Comparison of ENCODE assay signal across 17 cellular contexts in genomic region chr21:38280446-38280845, GRCh38. TPM values are rescaled to one million over a fixed set of nuclear protein-coding genes. Genes with fewer than 3 reads are reported as not detected.
A peak's percentile ranks its signal among the peaks of the same experiment; 100 is the strongest.
DNase-seq lines count a peak whose midpoint lies in the region; ATAC-seq, FAIRE-seq and TF ChIP-seq lines count a peak whose summit lies in the region.
"Had no signal": no experiment of that assay in that cellular context is flagged by ENCODE, and none has a peak within 500 bp of the region (broad histone marks: within the 10 kb centered on the region; RNA-seq: fewer than 3 reads in every experiment).

No MANE protein-coding gene starts in this region.

- no peaks in the 10 kb centered on the region for H3K27me3 ChIP-seq in RWPE2 (ENCODE audit: insufficient read depth, poor library complexity, severe bottlenecking)
- no peaks in the 10 kb centered on the region for H3K27me3 ChIP-seq in mesenchymal stem cell (ENCODE audit: control insufficient read depth in 1 of 2, insufficient read depth in 1 of 2, low read length in 2 of 2)
- H3K27me3 ChIP-seq in MM.1S (replicated peaks; ENCODE audit: insufficient read depth, low read length), result no peaks in the 10 kb centered on the region

- no peak for FAIRE-seq in GM12891 (lab: Jason Lieb, UNC)
- FAIRE-seq: G401.6, GM18507, GM19239 had no signal

- H3K4me3 ChIP-seq in RWPE2 (ENCODE audit: severe bottlenecking) (no peak overlapping the region), epithelial cell of proximal tubule (ENCODE audit: low read depth, low read length) (peak overlapping the region; percentile 0), mesenchymal stem cell (ENCODE audit: insufficient read depth in 1 of 2, low read depth in 1 of 2, low read length in 2 of 2) (no peak overlapping the region), MM.1S (ENCODE audit: low read length) (no peak overlapping the region)

- no peak overlapping the region for H3K23ac ChIP-seq in mesenchymal stem cell (ENCODE audit: low read length in 2 of 2)

- no peak for DNase-seq in RWPE2 (ENCODE audit: low spot score)
- DNase-seq in epithelial cell of proximal tubule (ENCODE audit: low read depth), result no peak
- no peak for DNase-seq in mesenchymal stem cell
- no peak for DNase-seq in MM.1S
- no peak for DNase-seq in activated effector memory CD4-positive, alpha-beta T cell treated with anti-CD3 and anti-CD28 coated beads, Interleukin-2, amount 50 U/mL, for 16 hours
- no peak for DNase-seq in GM12891 (ENCODE audit: insufficient read length, low spot score)
- DNase-seq: C1 segment of cervical spinal cord; CD8-positive, alpha-beta memory T cell; Kasumi-1; NCI-H1417 treated with DMSO at 0.1 percent for 48 hours; NCI-H187; NCI-H446; Right ventricle myocardium superior had no signal

- no peak for ATAC-seq in RWPE2 (ENCODE audit: low read depth)
- no peak for ATAC-seq in GM19455 (IDR thresholded peaks at IDR 0.05; ENCODE audit: unreplicated experiment)

- H2AK5ac ChIP-seq in mesenchymal stem cell (ENCODE audit: low read length, severe bottlenecking), result peak overlapping the region; percentile 89

- TF ChIP-seq POLR2A in GM12891 (IDR thresholded peaks at IDR 0.05; ENCODE audit: low read depth, low read length), result no peak

- no peak overlapping the region for H3K14ac ChIP-seq in mesenchymal stem cell (ENCODE audit: low read length in 2 of 2)

- no peaks in the 10 kb centered on the region for H4K20me1 ChIP-seq in MM.1S (ENCODE audit: insufficient read depth, low read length)

- TF ChIP-seq CTCF in RWPE2 (IDR thresholded peaks at IDR 0.05; ENCODE audit: poor library complexity, severe bottlenecking) (no peak), epithelial cell of proximal tubule (conservative IDR thresholded peaks at IDR 0.05; ENCODE audit: low read depth, low read length) (no peak), MM.1S (IDR thresholded peaks at IDR 0.05; ENCODE audit: low read length) (no peak)

- H3K4me1 ChIP-seq in RWPE2 (ENCODE audit: insufficient read depth, poor library complexity, severe bottlenecking) (peaks cover 39% of the 10 kb centered on the region), mesenchymal stem cell (ENCODE audit: control insufficient read depth, insufficient read depth, low read depth, low read length) (peaks cover 8% of the 10 kb centered on the region), MM.1S (ENCODE audit: low read length) (no peaks in the 10 kb centered on the region)

- no peak overlapping the region for H2BK5ac ChIP-seq in mesenchymal stem cell (ENCODE audit: low read depth, low read length, poor library complexity, severe bottlenecking)

- H3K79me2 ChIP-seq in MM.1S (ENCODE audit: low read length), result no peaks in the 10 kb centered on the region

- no peak overlapping the region for H3K4me2 ChIP-seq in mesenchymal stem cell (ENCODE audit: low read length, poor library complexity, severe bottlenecking)
- no peak overlapping the region for H3K4me2 ChIP-seq in MM.1S (ENCODE audit: low read depth, low read length)

- no peaks in the 10 kb centered on the region for H3K79me1 ChIP-seq in mesenchymal stem cell (replicated peaks; ENCODE audit: low read length, poor library complexity, severe bottlenecking)

- H3K9me3 ChIP-seq in RWPE2 (ENCODE audit: severe bottlenecking), result peaks cover 3% of the 10 kb centered on the region
- H3K9me3 ChIP-seq in mesenchymal stem cell (ENCODE audit: control insufficient read depth, low read length), result no peaks in the 10 kb centered on the region
- no peaks in the 10 kb centered on the region for H3K9me3 ChIP-seq in MM.1S (replicated peaks; ENCODE audit: insufficient read depth, low read length)

- H3K18ac ChIP-seq in mesenchymal stem cell (ENCODE audit: low read depth in 1 of 2, low read length in 2 of 2), result no peak overlapping the region

- 65% methylated on average over 4 of the region's 4 CpGs for WGBS in mesenchymal stem cell

- no peaks in the 10 kb centered on the region for H3F3A ChIP-seq in MM.1S (ENCODE audit: insufficient read depth, low read length)

- H4K91ac ChIP-seq in mesenchymal stem cell (ENCODE audit: low read length), result no peak overlapping the region

- H2AFZ ChIP-seq in mesenchymal stem cell (ENCODE audit: low read depth, low read length), result no peak overlapping the region
- no peak overlapping the region for H2AFZ ChIP-seq in MM.1S (ENCODE audit: low read length)

- no peak overlapping the region for H4K8ac ChIP-seq in mesenchymal stem cell (ENCODE audit: low read length)

- no peak overlapping the region for H2BK15ac ChIP-seq in mesenchymal stem cell (ENCODE audit: low read depth, poor library complexity, severe bottlenecking)

- H3K36me3 ChIP-seq in RWPE2 (ENCODE audit: low read depth), result peaks cover 8% of the 10 kb centered on the region
- peaks cover 0 to 5% of the 10 kb centered on the region in 2 experiments for H3K36me3 ChIP-seq in mesenchymal stem cell (ENCODE audit: control insufficient read depth in 1 of 2, insufficient read depth in 2 of 2, low read depth in 1 of 2, low read length in 2 of 2)
- H3K36me3 ChIP-seq in MM.1S (replicated peaks; ENCODE audit: insufficient read depth, low read length), result no peaks in the 10 kb centered on the region

- peak overlapping the region in 1 of 2 experiments; percentile 15 for H2BK12ac ChIP-seq in mesenchymal stem cell (ENCODE audit: low read length in 2 of 2)

- peak overlapping the region; percentile 28 for H3K9ac ChIP-seq in mesenchymal stem cell (ENCODE audit: low read length)
- H3K9ac ChIP-seq in MM.1S (ENCODE audit: low read length), result no peak overlapping the region

- no peaks in the 10 kb centered on the region for H3K9me2 ChIP-seq in MM.1S (replicated peaks; ENCODE audit: insufficient read depth, low read length)

- no peak overlapping the region for H3K4ac ChIP-seq in mesenchymal stem cell (ENCODE audit: low read depth in 1 of 2, low read length in 2 of 2)

- H3K27ac ChIP-seq in RWPE2 (ENCODE audit: poor library complexity, severe bottlenecking), result peak overlapping the region; percentile 98
- H3K27ac ChIP-seq in mesenchymal stem cell (ENCODE audit: low read length, poor library complexity, severe bottlenecking), result peak overlapping the region; percentile 42
- no peak overlapping the region for H3K27ac ChIP-seq in MM.1S (ENCODE audit: low read length)

- no peak overlapping the region for H2BK120ac ChIP-seq in mesenchymal stem cell (ENCODE audit: low read depth, low read length)

TF ChIP-seq in GM12891, 5 proteins besides CTCF, POLR2A, EP300 and RAD21:
- TF ChIP-seq POLR2AphosphoS5 (IDR thresholded peaks at IDR 0.05; ENCODE audit: low read depth, low read length), result no peak
- TF ChIP-seq SPI1 (IDR thresholded peaks at IDR 0.05; ENCODE audit: low read depth, low read length), result no peak
- no peak for TF ChIP-seq PAX5 (IDR thresholded peaks at IDR 0.05; ENCODE audit: insufficient read depth, low read length, severe bottlenecking)
- no peak for TF ChIP-seq POU2F2 (IDR thresholded peaks at IDR 0.05; ENCODE audit: low read depth, low read length)
- no peak for TF ChIP-seq TAF1 (IDR thresholded peaks at IDR 0.05; ENCODE audit: low read depth, low read length)
TF ChIP-seq in GM12891: peak in this region for 0.

RNA-seq across cellular contexts. Expression of gene KCNJ15, which starts 23.7 kb away (rescaled TPM):
- 38.9 and 40.8 TPM in 2 replicates for total RNA-seq in epithelial cell of proximal tubule
- 0.99 TPM for polyA plus RNA-seq in mesenchymal stem cell (2013, experiment 1 of 2)
- polyA plus RNA-seq in mesenchymal stem cell (2013, experiment 2 of 2), result 1.00 TPM
- polyA plus RNA-seq in GM12891 (2012; ENCODE audit: low read depth, missing spikeins), result 0.12 TPM
- total RNA-seq: CD8-positive, alpha-beta memory T cell had no signal
- polyA plus RNA-seq: CD8-positive, alpha-beta memory T cell had no signal
